ENCODE assay signal across 18 cellular contexts in the genomic region with DNA sequence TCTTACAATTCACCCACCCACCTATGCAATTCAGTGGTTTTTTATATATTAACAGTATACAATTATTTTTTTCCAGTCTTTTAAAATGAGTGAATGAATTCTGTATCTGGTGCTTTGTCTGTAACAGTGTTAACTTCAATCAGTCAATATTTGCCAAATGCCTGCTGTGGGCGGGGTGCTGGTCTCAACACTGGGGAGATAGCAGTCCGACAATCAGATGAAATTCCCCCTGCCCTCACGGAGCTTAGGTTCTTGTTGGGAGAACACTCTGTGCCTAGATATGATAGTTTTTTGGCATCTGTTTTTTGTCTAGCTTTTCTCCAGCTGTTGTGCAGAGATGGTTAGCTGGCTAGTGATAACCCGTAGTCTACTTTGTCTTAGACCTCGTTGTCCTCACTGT.
"Had no signal": no experiment of that assay in that cellular context is flagged by ENCODE, and none has a peak within 500 bp of the region (broad histone marks: within the 10 kb centered on the region; RNA-seq: fewer than 3 reads in every experiment).

No MANE protein-coding gene starts in this region.

- H3K9me3 ChIP-seq: esophagus squamous epithelium, pancreas, testis had no signal

- H3K4me3 ChIP-seq: coronary artery, esophagus squamous epithelium, lung, pancreas, testis had no signal

- ATAC-seq: activated T-cell treated with anti-CD3 and anti-CD28 coated beads, Interleukin-2, amount 50 U/mL, for 72 hours; natural killer cell; SK-N-SH treated with all-trans-retinoic acid at 6 μM for 48 hours; stimulated activated effector memory CD8-positive, alpha-beta T cell treated with anti-CD3 and anti-CD28 coated beads, Interleukin-12 subunit alpha, Interleukin-12 subunit beta, amount 100 ng/mL, for 72 hours had no signal

- H3K4me1 ChIP-seq: pancreas had no signal

- FAIRE-seq: bronchial epithelial cell, kidney, pancreas had no signal

- H3K27ac ChIP-seq: pancreas, testis had no signal

- DNase-seq: activated CD4-positive, alpha-beta memory T cell treated with anti-CD3 and anti-CD28 coated beads for 36 hours; activated CD4-positive, alpha-beta T cell treated with anti-CD3 and anti-CD28 coated beads for 48 hours; activated effector memory CD4-positive, alpha-beta T cell treated with Interleukin-2 at 50 U/mL for 16 hours; activated naive CD4-positive, alpha-beta T cell treated with anti-CD3 and anti-CD28 coated beads for 36 hours; activated naive CD8-positive, alpha-beta T cell treated with anti-CD3 and anti-CD28 coated beads, Interleukin-2, amount 10 ng/mL, durations not matched to agents 7 days and 5 days; activated T-cell treated with anti-CD3 and anti-CD28 coated beads, Interleukin-2, amount 50 U/mL, for 72 hours; cerebellar nuclear complex; esophagus squamous epithelium; kidney; natural killer cell; stimulated activated CD4-positive, alpha-beta T cell treated with anti-CD3 and anti-CD28 coated beads, Interleukin-1b, Interleukin-23, amount 100 ng/mL, for 48 hours; testis had no signal

- H3K36me3 ChIP-seq: pancreas had no signal

- H3K27me3 ChIP-seq: esophagus squamous epithelium, pancreas, testis had no signal
